In genomic region chr20:44504402-44505309, GRCh38 we compare ENCODE assay signal across 24 cellular contexts. TPM values are rescaled to one million over a fixed set of nuclear protein-coding genes. Genes with fewer than 3 reads are reported as not detected.
A peak's percentile ranks its signal among the peaks of the same experiment; 100 is the strongest.
DNase-seq lines count a peak whose midpoint lies in the region; ATAC-seq and TF ChIP-seq lines count a peak whose summit lies in the region.
"Had no signal": no experiment of that assay in that cellular context is flagged by ENCODE, and none has a peak within 500 bp of the region (broad histone marks: within the 10 kb centered on the region; RNA-seq: fewer than 3 reads in every experiment).

No MANE protein-coding gene starts in this region.

- H3K27ac Mint-ChIP-seq in activated naive CD8-positive, alpha-beta T cell: peak overlapping the region; percentile 64
- no peak overlapping the region for H3K27ac Mint-ChIP-seq in activated naive CD8-positive, alpha-beta T cell treated with anti-CD3 and anti-CD28 coated beads, Interleukin-2, amount 50 U/mL, for 24 hours
- H3K27ac Mint-ChIP-seq in progenitor cell of endocrine pancreas (peak overlapping the region; percentile 84), nephron progenitor cell (no peak overlapping the region)
- H3K27ac Mint-ChIP-seq: GM23338, H9 had no signal

- CTCF ChIA-PET in IMR-90 (lab: Yijun Ruan, JAX): no interaction called here

- no peak overlapping the region for H3K4me3 ChIP-seq in IMR-90 (ENCODE audit: insufficient read depth, low read depth, low read length)
- H3K4me3 ChIP-seq: BLaER1, GM23338, SK-N-MC had no signal

- H3K56ac ChIP-seq in IMR-90 (ENCODE audit: extremely low read depth, insufficient read depth, low read length): no peak overlapping the region

- no peak overlapping the region for H3K18ac ChIP-seq in IMR-90 (ENCODE audit: low read depth, low read length)

- H2BK5ac ChIP-seq in IMR-90 (ENCODE audit: low read depth, low read length, poor library complexity, severe bottlenecking): no peak overlapping the region

- POLR2A ChIA-PET in IMR-90 (lab: Charles Lee; ENCODE audit: unreplicated experiment): no interaction called here

- H3K36me3 Mint-ChIP-seq in activated naive CD8-positive, alpha-beta T cell: peaks cover 5% of the 10 kb centered on the region
- peaks cover 34% of the 10 kb centered on the region for H3K36me3 Mint-ChIP-seq in activated naive CD8-positive, alpha-beta T cell treated with anti-CD3 and anti-CD28 coated beads, Interleukin-2, amount 50 U/mL, for 24 hours (ENCODE audit: low read depth)
- H3K36me3 Mint-ChIP-seq in progenitor cell of endocrine pancreas (ENCODE audit: insufficient read depth): peaks cover 21% of the 10 kb centered on the region
- H3K36me3 Mint-ChIP-seq in nephron progenitor cell (ENCODE audit: low read depth): peaks cover 59% of the 10 kb centered on the region

- TF ChIP-seq CTCF in IMR-90 (conservative IDR thresholded peaks at IDR 0.05; ENCODE audit: low read depth, low read length): no peak
- TF ChIP-seq CTCF in progenitor cell of endocrine pancreas (IDR thresholded peaks at IDR 0.05; ENCODE audit: unreplicated experiment): no peak
- TF ChIP-seq CTCF in nephron progenitor cell (IDR thresholded peaks at IDR 0.05): no peak

- H3K9me3 ChIP-seq in IMR-90 (ENCODE audit: control insufficient read depth, insufficient read depth, low read length): no peaks in the 10 kb centered on the region
- H3K9me3 ChIP-seq: BLaER1 had no signal

- H3K9ac ChIP-seq in IMR-90 (ENCODE audit: low read depth, low read length): no peak overlapping the region
- H3K9ac ChIP-seq: BLaER1 had no signal

- H3K4me3 Mint-ChIP-seq in activated naive CD8-positive, alpha-beta T cell: no peak overlapping the region
- no peak overlapping the region for H3K4me3 Mint-ChIP-seq in activated naive CD8-positive, alpha-beta T cell treated with anti-CD3 and anti-CD28 coated beads, Interleukin-2, amount 50 U/mL, for 24 hours
- H3K4me3 Mint-ChIP-seq in progenitor cell of endocrine pancreas (ENCODE audit: low read depth) (no peak overlapping the region), nephron progenitor cell (no peak overlapping the region)
- H3K4me3 Mint-ChIP-seq: GM23338, H9 had no signal

- H2BK20ac ChIP-seq in IMR-90 (ENCODE audit: low read depth, low read length): no peak overlapping the region

- H4K8ac ChIP-seq in IMR-90 (ENCODE audit: low read depth in 2 of 2, low read length in 2 of 2): no peak overlapping the region

- H3K27me3 Mint-ChIP-seq in activated naive CD8-positive, alpha-beta T cell: no peaks in the 10 kb centered on the region
- H3K27me3 Mint-ChIP-seq in activated naive CD8-positive, alpha-beta T cell treated with anti-CD3 and anti-CD28 coated beads, Interleukin-2, amount 50 U/mL, for 24 hours: no peaks in the 10 kb centered on the region
- H3K27me3 Mint-ChIP-seq in progenitor cell of endocrine pancreas: no peaks in the 10 kb centered on the region
- H3K27me3 Mint-ChIP-seq in nephron progenitor cell (ENCODE audit: low read depth, poor library complexity): no peaks in the 10 kb centered on the region
- H3K27me3 Mint-ChIP-seq: CD4-positive, CD25-positive, alpha-beta regulatory T cell had no signal

- peaks cover 29 to 47% of the 10 kb centered on the region in 2 experiments for H3K79me1 ChIP-seq in IMR-90 (ENCODE audit: low read depth in 1 of 2, low read length in 2 of 2)

- peaks cover 53% of the 10 kb centered on the region for H3K36me3 ChIP-seq in IMR-90 (ENCODE audit: control insufficient read depth, insufficient read depth, low read length)

- no peak overlapping the region for H2BK15ac ChIP-seq in IMR-90 (ENCODE audit: low read depth, low read length)

- DNase-seq in activated naive CD8-positive, alpha-beta T cell treated with anti-CD3 and anti-CD28 coated beads, Interleukin-2, amount 50 U/mL, for 24 hours: no peak
- DNase-seq in IMR-90: no peak
- DNase-seq in iris pigment epithelial cell (ENCODE audit: low read depth): peak; percentile 15
- DNase-seq in progenitor cell of endocrine pancreas (ENCODE audit: low spot score, unreplicated experiment): no peak
- no peak for DNase-seq in RKO (ENCODE audit: low spot score)
- no peak for DNase-seq in nephron progenitor cell
- DNase-seq: CD4-positive, CD25-positive, alpha-beta regulatory T cell; DMS53; H9; Karpas-422; NCI-H1092; NCI-H1417 treated with DMSO at 0.1 percent for 48 hours; NCI-H1694 treated with DMSO at 0.1 percent for 48 hours; NCI-H2081; NCI-H226; NCI-H510A; NCI-H69; SHP77 treated with DMSO at 0.1 percent for 48 hours had no signal

- no peak overlapping the region for H3K14ac ChIP-seq in IMR-90 (replicated peaks; ENCODE audit: low read depth, low read length)

- no peaks in the 10 kb centered on the region for H3K9me3 Mint-ChIP-seq in activated naive CD8-positive, alpha-beta T cell (ENCODE audit: low read depth)
- H3K9me3 Mint-ChIP-seq in activated naive CD8-positive, alpha-beta T cell treated with anti-CD3 and anti-CD28 coated beads, Interleukin-2, amount 50 U/mL, for 24 hours: no peaks in the 10 kb centered on the region
- H3K9me3 Mint-ChIP-seq in progenitor cell of endocrine pancreas (ENCODE audit: low read depth) (no peaks in the 10 kb centered on the region), nephron progenitor cell (no peaks in the 10 kb centered on the region)
- H3K9me3 Mint-ChIP-seq: CD4-positive, CD25-positive, alpha-beta regulatory T cell; GM23338; H9 had no signal

- no peak for TF ChIP-seq RAD21 in IMR-90 (IDR thresholded peaks at IDR 0.05; ENCODE audit: low read length)

- H4K5ac ChIP-seq in IMR-90 (ENCODE audit: low read depth, low read length): no peak overlapping the region

- intact Hi-C loops in IMR-90 (cut with micrococcal nuclease): no loop called here

- no peak for ATAC-seq in activated naive CD8-positive, alpha-beta T cell treated with anti-CD3 and anti-CD28 coated beads, Interleukin-2, amount 50 U/mL, for 24 hours
- no peak for ATAC-seq in IMR-90 (ENCODE audit: low read depth)
- ATAC-seq in GM21515 (IDR thresholded peaks at IDR 0.05; ENCODE audit: unreplicated experiment): no peak
- ATAC-seq: GM23338, Panc1 had no signal

- no peak overlapping the region for H2AK5ac ChIP-seq in IMR-90 (ENCODE audit: low read depth, low read length)

- peaks cover 7% of the 10 kb centered on the region; the same call in 1 of the 2 replicates for H4K20me1 ChIP-seq in IMR-90 (ENCODE audit: insufficient read depth, low read length)

- no CpG with 5 or more reads among the region's 6 CpGs for WGBS in IMR-90 (ENCODE audit: extremely low coverage in 2 of 2, insufficient read length in 1 of 2), 2 experiments

- H3K4me1 Mint-ChIP-seq in activated naive CD8-positive, alpha-beta T cell (ENCODE audit: low read depth): no peaks in the 10 kb centered on the region
- no peaks in the 10 kb centered on the region for H3K4me1 Mint-ChIP-seq in activated naive CD8-positive, alpha-beta T cell treated with anti-CD3 and anti-CD28 coated beads, Interleukin-2, amount 50 U/mL, for 24 hours
- no peaks in the 10 kb centered on the region for H3K4me1 Mint-ChIP-seq in progenitor cell of endocrine pancreas (ENCODE audit: low read depth)
- H3K4me1 Mint-ChIP-seq in nephron progenitor cell: no peaks in the 10 kb centered on the region
- H3K4me1 Mint-ChIP-seq: GM23338, H9 had no signal

- no peak overlapping the region for H3K4ac ChIP-seq in IMR-90 (ENCODE audit: low read depth, low read length)

- H2BK120ac ChIP-seq in IMR-90 (ENCODE audit: low read depth, low read length): no peak overlapping the region

- dilution Hi-C loops in IMR-90 (cut with HindIII; ENCODE audit: low sequenced_read_pairs, unreplicated experiment): no loop called here

- no peaks in the 10 kb centered on the region for H3K27me3 ChIP-seq in IMR-90 (ENCODE audit: control insufficient read depth, insufficient read depth, low read length)
- H3K27me3 ChIP-seq: BLaER1 had no signal

- no peak for TF ChIP-seq POLR2A in IMR-90 (IDR thresholded peaks at IDR 0.05; ENCODE audit: low read depth, low read length)

- H3K23ac ChIP-seq in IMR-90 (ENCODE audit: low read depth, low read length): no peak overlapping the region

- no peak overlapping the region for H2AK9ac ChIP-seq in IMR-90 (replicated peaks; ENCODE audit: low read depth, low read length, poor library complexity)

- H3K4me2 ChIP-seq in IMR-90 (ENCODE audit: low read depth, low read length): no peak overlapping the region
- H3K4me2 ChIP-seq: BLaER1, GM23338 had no signal

- peaks cover 14% of the 10 kb centered on the region for H3K9me1 ChIP-seq in IMR-90 (ENCODE audit: insufficient read depth, low read length)

- no TSS peak for BruUV-seq in IMR-90 (replicated peaks; lab: Mats Ljungman, UMichigan)

- in situ Hi-C loops in IMR-90 (cut with MboI; ENCODE audit: low sequenced_read_pairs): no loop called here

- peaks cover 5% of the 10 kb centered on the region for H3K4me1 ChIP-seq in IMR-90 (ENCODE audit: control insufficient read depth, insufficient read depth, low read length)
- H3K4me1 ChIP-seq: BLaER1 had no signal

- H4K91ac ChIP-seq in IMR-90 (ENCODE audit: insufficient read depth, low read depth, low read length): no peak overlapping the region

- H3K27ac ChIP-seq in IMR-90 (ENCODE audit: insufficient read depth, low read length): no peak overlapping the region
- H3K27ac ChIP-seq: BLaER1, SK-N-MC had no signal

- H2AFZ ChIP-seq in IMR-90 (replicated peaks; ENCODE audit: low read length, poor library complexity): no peak overlapping the region
- H2AFZ ChIP-seq: GM23338 had no signal

TF ChIP-seq in IMR-90, 13 proteins besides CTCF, POLR2A, EP300 and RAD21:
- TF ChIP-seq CEBPB (IDR thresholded peaks at IDR 0.05; ENCODE audit: low read depth, low read length) (0 out of 2 replicates have a peak, but pooled peaks have one; percentile 20), RFX5 (IDR thresholded peaks at IDR 0.05; ENCODE audit: low read depth, low read length) (no peak)

RNA-seq across cellular contexts. Expression of gene SERINC3, which starts 17.2 kb away (rescaled TPM):
- total RNA-seq in IMR-90 (2012; rRNA removed) (88.3 and 101 TPM in 2 replicates), progenitor cell of endocrine pancreas (36.8 and 41.5 TPM in 2 replicates)
- 132 TPM in 2 replicates for polyA plus RNA-seq in IMR-90 (2012; rRNA removed)
- polyA plus RNA-seq in IMR-90 (2012; cell fraction: cytosol; rRNA removed): 80.8 and 87.4 TPM in 2 replicates
- 53.6 and 92.5 TPM in 2 replicates for polyA plus RNA-seq in IMR-90 (2012; cell fraction: nucleus; rRNA removed; ENCODE audit: low replicate concordance)

RNA-seq across cellular contexts. Expression of gene TTPAL, which starts 29.0 kb away (rescaled TPM):
- total RNA-seq in IMR-90 (2012; rRNA removed): 8.2 and 11.9 TPM in 2 replicates
- 18.1 and 18.8 TPM in 2 replicates for polyA plus RNA-seq in IMR-90 (2012; rRNA removed)
- 8.8 and 17.5 TPM in 2 replicates for polyA plus RNA-seq in IMR-90 (2012; cell fraction: cytosol; rRNA removed)
- polyA plus RNA-seq in IMR-90 (2012; cell fraction: nucleus; rRNA removed; ENCODE audit: low replicate concordance): 17.9 and 18.6 TPM in 2 replicates
- 23.8 and 25.2 TPM in 2 replicates for total RNA-seq in progenitor cell of endocrine pancreas

Comparison
In these comparisons a context has a peak if more than half of its experiments do, and no peak if none do; other contexts are left out.
1. H3K27ac Mint-ChIP-seq: peak in activated naive CD8-positive, alpha-beta T cell (single experiment) and progenitor cell of endocrine pancreas (single experiment); none in activated naive CD8-positive, alpha-beta T cell treated with anti-CD3 and anti-CD28 coated beads, Interleukin-2, amount 50 U/mL, for 24 hours (single experiment) and nephron progenitor cell (single experiment).